1 cellular context compared by ENCODE assay signal in genomic region chr2:60480089-60480773, GRCh38.
A peak's percentile ranks its signal among the peaks of the same experiment; 100 is the strongest.
TF ChIP-seq lines count a peak whose summit lies in the region.

No MANE protein-coding gene starts in this region.

TF ChIP-seq in HepG2, 621 proteins besides CTCF, POLR2A, EP300 and RAD21 (continued from another document and continues in another):
- TF ChIP-seq HOMEZ (CRISPR knock-in tag; IDR thresholded peaks at IDR 0.05; ENCODE audit: low read depth) (peak; percentile 70; the same call in 1 of the 2 replicates), MED1 (CRISPR knock-in tag; IDR thresholded peaks at IDR 0.05) (peak; percentile 85), ATF5 (CRISPR knock-in tag; IDR thresholded peaks at IDR 0.05; ENCODE audit: low read depth) (no peak), TARDBP (CRISPR knock-in tag; IDR thresholded peaks at IDR 0.05) (peak; percentile 47; the same call in 1 of the 2 replicates), RFX3 (CRISPR knock-in tag; IDR thresholded peaks at IDR 0.05) (peak; percentile 57; the same call in 1 of the 2 replicates), CREM (IDR thresholded peaks at IDR 0.05) (peak; percentile 73), CREM (CRISPR knock-in tag; IDR thresholded peaks at IDR 0.05) (no peak), RFXAP (CRISPR knock-in tag; IDR thresholded peaks at IDR 0.05; ENCODE audit: borderline replicate concordance) (peak; percentile 67; the same call in 1 of the 2 replicates), HNRNPK (IDR thresholded peaks at IDR 0.05; ENCODE audit: low read depth, low read length, poor library complexity, severe bottlenecking) (no peak), FOXA1 (IDR thresholded peaks at IDR 0.05) (0 out of 2 replicates have a peak, but pooled peaks have one; percentile 34), FOXA1 (CRISPR knock-in tag; IDR thresholded peaks at IDR 0.05) (peak; percentile 96), ZFP1 (CRISPR knock-in tag; IDR thresholded peaks at IDR 0.05) (0 out of 2 replicates have a peak, but pooled peaks have one; percentile 27), FOXA3 (CRISPR knock-in tag; IDR thresholded peaks at IDR 0.05) (peak; percentile 95), NAIF1 (CRISPR knock-in tag; IDR thresholded peaks at IDR 0.05; ENCODE audit: borderline replicate concordance) (0 out of 2 replicates have a peak, but pooled peaks have one; percentile 11), FOXK2 (IDR thresholded peaks at IDR 0.05) (no peak), ZBTB7A (CRISPR knock-in tag; IDR thresholded peaks at IDR 0.05) (no peak), BCL6 (CRISPR knock-in tag; IDR thresholded peaks at IDR 0.05) (peak; percentile 90), TP53 (CRISPR knock-in tag; conservative IDR thresholded peaks at IDR 0.05) (0 out of 2 replicates have a peak, but pooled peaks have one; percentile 25), SAFB2 (CRISPR knock-in tag; IDR thresholded peaks at IDR 0.05; ENCODE audit: borderline replicate concordance, low read depth) (no peak), ZNF275 (CRISPR knock-in tag; IDR thresholded peaks at IDR 0.05; ENCODE audit: borderline replicate concordance) (no peak), ZFP91 (CRISPR knock-in tag; IDR thresholded peaks at IDR 0.05; ENCODE audit: borderline replicate concordance) (0 out of 2 replicates have a peak, but pooled peaks have one; percentile 1), ZSCAN25 (CRISPR knock-in tag; IDR thresholded peaks at IDR 0.05) (no peak; the same call in 1 of the 2 replicates), ZNF7 (CRISPR knock-in tag; IDR thresholded peaks at IDR 0.05) (peak; percentile 30; the same call in 1 of the 2 replicates), TEAD3 (CRISPR knock-in tag; optimal IDR thresholded peaks at IDR 0.05; ENCODE audit: borderline replicate concordance) (peak; percentile 63), ZNF570 (CRISPR knock-in tag; IDR thresholded peaks at IDR 0.05; ENCODE audit: borderline replicate concordance) (no peak), AHDC1 (CRISPR knock-in tag; IDR thresholded peaks at IDR 0.05; ENCODE audit: borderline replicate concordance) (peak; percentile 33; the same call in 1 of the 2 replicates), BRCA1 (CRISPR knock-in tag; IDR thresholded peaks at IDR 0.05) (0 out of 2 replicates have a peak, but pooled peaks have one; percentile 43), TBX2 (CRISPR knock-in tag; IDR thresholded peaks at IDR 0.05; ENCODE audit: borderline replicate concordance) (peak; percentile 88), SKIL (CRISPR knock-in tag; IDR thresholded peaks at IDR 0.05; ENCODE audit: borderline replicate concordance) (peak; percentile 48; the same call in 1 of the 2 replicates), NKX3-1 (CRISPR knock-in tag; IDR thresholded peaks at IDR 0.05) (no peak), ISL2 (CRISPR knock-in tag; IDR thresholded peaks at IDR 0.05) (peak; percentile 95), ZNF552 (CRISPR knock-in tag; IDR thresholded peaks at IDR 0.05; ENCODE audit: borderline replicate concordance) (no peak), ZNF280D (CRISPR knock-in tag; IDR thresholded peaks at IDR 0.05) (no peak), SOX5 (CRISPR knock-in tag; IDR thresholded peaks at IDR 0.05; ENCODE audit: borderline replicate concordance) (peak; percentile 87), ZSCAN30 (CRISPR knock-in tag; IDR thresholded peaks at IDR 0.05) (peak; percentile 72; the same call in 1 of the 2 replicates), SMAD3 (CRISPR knock-in tag; IDR thresholded peaks at IDR 0.05) (0 out of 2 replicates have a peak, but pooled peaks have one; percentile 68), KMT2B (CRISPR knock-in tag; IDR thresholded peaks at IDR 0.05) (no peak), HOXD1 (CRISPR knock-in tag; IDR thresholded peaks at IDR 0.05) (peak; percentile 93), HNRNPUL1 (IDR thresholded peaks at IDR 0.05; ENCODE audit: low read depth, low read length) (peak; percentile 98), ZNF652 (CRISPR knock-in tag; IDR thresholded peaks at IDR 0.05; ENCODE audit: borderline replicate concordance, low read depth) (peak; percentile 67; the same call in 1 of the 2 replicates), ZBED4 (CRISPR knock-in tag; IDR thresholded peaks at IDR 0.05; ENCODE audit: borderline replicate concordance) (peak; percentile 82), TCF7 (IDR thresholded peaks at IDR 0.05; ENCODE audit: low read depth) (peak; percentile 76), MEF2D (CRISPR knock-in tag; IDR thresholded peaks at IDR 0.05) (no peak), HMG20A (CRISPR knock-in tag; IDR thresholded peaks at IDR 0.05; ENCODE audit: borderline replicate concordance) (peak; percentile 81; the same call in 1 of the 2 replicates)
